Comparison of ENCODE assay signal across 8 cellular contexts in the genomic region with DNA sequence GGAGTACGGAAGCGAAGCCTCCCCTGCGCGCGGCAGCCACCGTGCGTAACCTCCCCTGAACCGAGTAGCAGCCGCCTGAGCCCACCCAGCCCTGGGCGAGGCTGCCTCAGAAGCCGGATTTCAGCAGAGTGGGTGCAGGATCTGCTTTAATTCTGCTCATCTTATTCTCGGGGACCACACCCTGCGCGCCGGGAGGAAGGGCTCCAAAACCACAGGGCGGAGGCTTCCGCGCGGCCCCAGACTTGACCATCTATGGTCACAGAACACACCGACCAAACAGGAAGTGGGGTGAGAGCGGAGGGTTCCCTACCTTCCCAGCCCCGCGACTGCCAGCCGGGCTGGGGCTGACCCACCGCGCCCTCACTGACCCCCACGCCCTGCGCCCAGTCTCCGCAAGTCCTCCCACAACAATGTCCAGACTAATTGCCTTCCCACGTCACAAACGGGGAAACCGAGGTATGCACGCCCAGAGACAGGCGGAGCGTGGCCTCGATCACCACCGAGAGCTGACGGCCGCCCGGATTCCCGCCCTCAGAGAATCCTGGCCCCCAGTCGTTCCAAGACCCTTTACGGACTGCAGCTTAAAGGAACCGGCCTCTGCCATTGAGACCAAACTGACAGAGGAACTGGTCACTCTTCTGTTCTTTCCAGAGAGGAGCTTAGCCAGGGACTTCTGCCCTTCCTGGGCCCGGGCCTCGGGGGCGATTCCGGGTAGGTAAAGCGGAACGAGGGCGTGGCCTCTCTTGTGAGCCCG. TPM values are rescaled to one million over a fixed set of nuclear protein-coding genes. Genes with fewer than 3 reads are reported as not detected.
A peak's percentile ranks its signal among the peaks of the same experiment; 100 is the strongest.
DNase-seq lines count a peak whose midpoint lies in the region; ATAC-seq and TF ChIP-seq lines count a peak whose summit lies in the region.

No MANE protein-coding gene starts in this region.

- TF ChIP-seq EP300 in neural cell (conservative IDR thresholded peaks at IDR 0.05; ENCODE audit: poor library complexity, severe bottlenecking) = no peak

- H3K27ac ChIP-seq in HUES48 (ENCODE audit: low read depth, low read length) (peak overlapping the region; percentile 100), neural cell (ENCODE audit: low read length) (peak overlapping the region; percentile 92), subcutaneous abdominal adipose tissue (ENCODE audit: low read depth, low read length) (peak overlapping the region; percentile 98)

- peaks cover 7% of the 10 kb centered on the region for H3K36me3 ChIP-seq in HUES48 (ENCODE audit: control insufficient read depth, insufficient read depth, low read length)
- no peaks in the 10 kb centered on the region for H3K36me3 ChIP-seq in neural cell (ENCODE audit: insufficient read depth, low read length)
- H3K36me3 ChIP-seq in subcutaneous abdominal adipose tissue (ENCODE audit: control insufficient read depth in 5 of 5, insufficient read depth in 5 of 5, low read length in 5 of 5) = peaks cover 0 to 6% (median 3%) of the 10 kb centered on the region in 5 donors

- H3K9me3 ChIP-seq in HUES48 (ENCODE audit: control insufficient read depth, insufficient read depth, low read length) (no peaks in the 10 kb centered on the region), neural cell (ENCODE audit: low read length) (no peaks in the 10 kb centered on the region), subcutaneous abdominal adipose tissue (ENCODE audit: control insufficient read depth in 5 of 5, low read length in 5 of 5) (no peaks in the 10 kb centered on the region)

- H3K27me3 ChIP-seq in HUES48 (ENCODE audit: control insufficient read depth, insufficient read depth, low read length) (no peaks in the 10 kb centered on the region), neural cell (ENCODE audit: insufficient read depth, low read depth, low read length) (no peaks in the 10 kb centered on the region), subcutaneous abdominal adipose tissue (ENCODE audit: control insufficient read depth in 5 of 5, insufficient read depth in 4 of 5, low read length in 5 of 5) (no peaks in the 10 kb centered on the region)

- H3K4me1 ChIP-seq in HUES48 (ENCODE audit: control insufficient read depth, insufficient read depth, low read length) (peaks cover 9% of the 10 kb centered on the region), subcutaneous abdominal adipose tissue (ENCODE audit: control insufficient read depth in 5 of 5, insufficient read depth in 5 of 5, low read length in 5 of 5) (peaks cover 12 to 70% (median 64%) of the 10 kb centered on the region in 5 donors)

- peak overlapping the region; percentile 84 for H3K27ac Mint-ChIP-seq in activated T-helper 17 cell treated with anti-CD3 and anti-CD28 coated beads, Interleukin-2, amount 50 U/mL, for 72 hours

- DNase-seq in DMS53 treated with DMSO at 0.1 percent for 48 hours (lab: John Stamatoyannopoulos, UW; ENCODE audit: unreplicated experiment) = peak; percentile 69
- DNase-seq in RKO (ENCODE audit: low spot score) = peak; percentile 93
- DNase-seq in fibroblast of pulmonary artery (ENCODE audit: low read depth) = peak; percentile 85

- no peak for TF ChIP-seq RAD21 in neural cell (conservative IDR thresholded peaks at IDR 0.05)

- H3K36me3 Mint-ChIP-seq in activated T-helper 17 cell treated with anti-CD3 and anti-CD28 coated beads, Interleukin-2, amount 50 U/mL, for 72 hours (ENCODE audit: low read depth) = peaks cover 55% of the 10 kb centered on the region

- H3K4me3 ChIP-seq in HUES48 (ENCODE audit: low read depth, low read length) = peak overlapping the region; percentile 99
- peak overlapping the region; percentile 83 for H3K4me3 ChIP-seq in fibroblast of pulmonary artery (replicated peaks; ENCODE audit: low read depth, low read length)
- peak overlapping the region; percentile 93 for H3K4me3 ChIP-seq in neural cell (ENCODE audit: low read length)
- peak overlapping the region; percentile 79 to 98 (median 96) for H3K4me3 ChIP-seq in subcutaneous abdominal adipose tissue (ENCODE audit: low read depth in 1 of 5, low read length in 5 of 5)

- peak; percentile 62 for ATAC-seq in GM21447 (IDR thresholded peaks at IDR 0.05; ENCODE audit: unreplicated experiment)
- ATAC-seq in activated T-helper 17 cell treated with anti-CD3 and anti-CD28 coated beads, Interleukin-2, amount 50 U/mL, for 72 hours (replicated peaks) = peak; percentile 73

- peak overlapping the region; percentile 87 for H3K4me3 Mint-ChIP-seq in activated T-helper 17 cell treated with anti-CD3 and anti-CD28 coated beads, Interleukin-2, amount 50 U/mL, for 72 hours

- no peaks in the 10 kb centered on the region for H3F3A ChIP-seq in neural cell (ENCODE audit: insufficient read depth, low read length, poor library complexity, severe bottlenecking)

- peak overlapping the region; percentile 93 for H3K4me2 ChIP-seq in neural cell (ENCODE audit: low read length)

- TF ChIP-seq CTCF in fibroblast of pulmonary artery (IDR thresholded peaks at IDR 0.05; ENCODE audit: low read length, missing control alignments) (no peak), neural cell (IDR thresholded peaks at IDR 0.05; ENCODE audit: poor library complexity, severe bottlenecking) (no peak)

- H3K9ac ChIP-seq in HUES48 (ENCODE audit: low read depth, low read length) = peak overlapping the region; percentile 99
- H3K9ac ChIP-seq in neural cell (ENCODE audit: low read length) = peak overlapping the region; percentile 95
- H3K9ac ChIP-seq in subcutaneous abdominal adipose tissue (ENCODE audit: low read length in 5 of 5) = peak overlapping the region; percentile 44 to 99 (median 93)

- H3K27me3 Mint-ChIP-seq in activated T-helper 17 cell treated with anti-CD3 and anti-CD28 coated beads, Interleukin-2, amount 50 U/mL, for 72 hours = no peaks in the 10 kb centered on the region

- H4K20me1 ChIP-seq in neural cell (ENCODE audit: insufficient read depth) = no peaks in the 10 kb centered on the region

- H2AFZ ChIP-seq in neural cell (ENCODE audit: low read depth, low read length) = peak overlapping the region; percentile 95

- H3K9me2 ChIP-seq in neural cell (ENCODE audit: insufficient read depth, low read length) = no peaks in the 10 kb centered on the region

- peaks cover 33% of the 10 kb centered on the region for H3K79me2 ChIP-seq in neural cell (replicated peaks; ENCODE audit: insufficient read depth, low read length)

- no peaks in the 10 kb centered on the region for H3K9me3 Mint-ChIP-seq in activated T-helper 17 cell treated with anti-CD3 and anti-CD28 coated beads, Interleukin-2, amount 50 U/mL, for 72 hours

- peaks cover 28% of the 10 kb centered on the region for H3K4me1 Mint-ChIP-seq in activated T-helper 17 cell treated with anti-CD3 and anti-CD28 coated beads, Interleukin-2, amount 50 U/mL, for 72 hours

TF ChIP-seq in neural cell, 6 proteins besides CTCF, POLR2A, EP300 and RAD21:
- TF ChIP-seq TAF1 (IDR thresholded peaks at IDR 0.05; ENCODE audit: low read depth) (no peak), POLR2AphosphoS5 (IDR thresholded peaks at IDR 0.05) (peak; percentile 79), MXI1 (conservative IDR thresholded peaks at IDR 0.05; ENCODE audit: poor library complexity, severe bottlenecking) (no peak)

RNA-seq across cellular contexts. Expression of a gene that starts 0.6 kb away (rescaled TPM):
- 100 to 1,000 TPM; 405 to 687 TPM for total RNA-seq in activated T-helper 17 cell treated with anti-CD3 and anti-CD28 coated beads, Interleukin-2, amount 50 U/mL, for 72 hours
- polyA plus RNA-seq in neural cell = 162 and 168 TPM in 2 replicates
- 149 and 158 TPM in 2 replicates for polyA minus RNA-seq in neural cell

RNA-seq across cellular contexts. Expression of a gene that starts 57.1 kb away (rescaled TPM):
- total RNA-seq in activated T-helper 17 cell treated with anti-CD3 and anti-CD28 coated beads, Interleukin-2, amount 50 U/mL, for 72 hours = 100 to 1,000 TPM in 1 of 2 donors, 10 to 100 TPM in 1; 56.1 to 107 TPM
- 58.1 and 64.6 TPM in 2 replicates for polyA plus RNA-seq in neural cell
- polyA minus RNA-seq in neural cell = 47.2 and 49.2 TPM in 2 replicates

Comparison
In these comparisons a context has a peak if more than half of its experiments do, and no peak if none do; other contexts are left out.
1. Peak in every context shown above with its lines: DNase-seq, ATAC-seq, H3K4me3 ChIP-seq and H3K27ac ChIP-seq.